ENCODE assay signal across 8 cellular contexts in genomic region chr1:20732071-20732587, GRCh38. TPM values are rescaled to one million over a fixed set of nuclear protein-coding genes. Genes with fewer than 3 reads are reported as not detected.
A peak's percentile ranks its signal among the peaks of the same experiment; 100 is the strongest.
DNase-seq lines count a peak whose midpoint lies in the region; ATAC-seq and TF ChIP-seq lines count a peak whose summit lies in the region.

No MANE protein-coding gene starts in this region.

- TF ChIP-seq CTCF in DND-41 (IDR thresholded peaks at IDR 0.05; ENCODE audit: borderline replicate concordance, extremely low read depth, low read length, poor library complexity, severe bottlenecking) (no peak), HFF-Myc (IDR thresholded peaks at IDR 0.05; ENCODE audit: low read depth, low read length, missing control alignments) (no peak)

- no peak overlapping the region for H3K9ac ChIP-seq in DND-41 (ENCODE audit: low read depth, low read length)

- H3K27me3 ChIP-seq in DND-41 (ENCODE audit: insufficient read depth, low read length, poor library complexity) (peaks cover 12% of the 10 kb centered on the region), ectodermal cell (ENCODE audit: control insufficient read depth, insufficient read depth, low read length, poor library complexity, severe bottlenecking) (peaks cover 48% of the 10 kb centered on the region)

- H3K27ac ChIP-seq in DND-41 (ENCODE audit: low read length) (no peak overlapping the region), ectodermal cell (ENCODE audit: insufficient read depth, low read depth, low read length, poor library complexity, severe bottlenecking) (no peak overlapping the region)

- H3K9me3 ChIP-seq in DND-41 (ENCODE audit: insufficient read depth, low read length, severe bottlenecking) (no peaks in the 10 kb centered on the region), ectodermal cell (ENCODE audit: control insufficient read depth, low read length) (no peaks in the 10 kb centered on the region)

- 0 out of 4 replicates have a peak overlapping the region, but pooled peaks of 1 of the 2 experiments have one; percentile 6 for H3K4me3 ChIP-seq in DND-41 (ENCODE audit: low read depth in 1 of 2, low read length in 2 of 2)
- peak overlapping the region; percentile 59 for H3K4me3 ChIP-seq in HFF-Myc (replicated peaks; ENCODE audit: low read depth, low read length)
- peak overlapping the region; percentile 43 for H3K4me3 ChIP-seq in ectodermal cell (ENCODE audit: insufficient read depth, low read depth, low read length)

- DNase-seq in DND-41 (peak; percentile 37), HFF-Myc (ENCODE audit: extremely low read depth, low read depth) (no peak), NCI-H2171 (lab: John Stamatoyannopoulos, UW) (peak; percentile 78), lung microvascular endothelial cell (ENCODE audit: low read depth in 2 of 2) (peak; percentile 51 to 64), HT-29 (ENCODE audit: low spot score) (no peak)
- peak; percentile 35 to 54 for DNase-seq in activated CD4-positive, alpha-beta T cell treated with anti-CD3 and anti-CD28 coated beads, Interleukin-2, amount 50 U/mL, for 4 hours
- peak; percentile 26 for DNase-seq in stimulated activated CD8-positive, alpha-beta memory T cell treated with anti-CD3 and anti-CD28 coated beads, Interleukin-12 subunit alpha, Interleukin-12 subunit beta, amount 100 ng/mL, for 24 hours (ENCODE audit: extremely low read depth)

- H3K4me2 ChIP-seq in DND-41 (ENCODE audit: insufficient read depth, low read length) = peak overlapping the region; percentile 44

- H3K79me2 ChIP-seq in DND-41 (ENCODE audit: insufficient read depth, low read length) = no peaks in the 10 kb centered on the region

- peaks cover 9% of the 10 kb centered on the region; the same call in 1 of the 2 replicates for H4K20me1 ChIP-seq in DND-41 (ENCODE audit: insufficient read depth, low read length)

- no peaks in the 10 kb centered on the region for H3K36me3 ChIP-seq in DND-41 (ENCODE audit: insufficient read depth, low read length)
- H3K36me3 ChIP-seq in ectodermal cell (ENCODE audit: control insufficient read depth, insufficient read depth, low read length) = no peaks in the 10 kb centered on the region

- H2AFZ ChIP-seq in DND-41 (ENCODE audit: low read depth, low read length) = no peak overlapping the region

- H3K4me1 ChIP-seq in DND-41 (ENCODE audit: insufficient read depth, low read length) (no peaks in the 10 kb centered on the region), ectodermal cell (ENCODE audit: control insufficient read depth, insufficient read depth, low read length) (peaks cover 26% of the 10 kb centered on the region)

- ATAC-seq in DND-41 (ENCODE audit: insufficient read depth, low read depth) = peak; percentile 67

- WGBS in ectodermal cell, 2 experiments = 0% methylated on average over 55 of the region's 55 CpGs

RNA-seq across cellular contexts. Expression of gene SH2D5, which starts 0.4 kb away (rescaled TPM):
- polyA plus RNA-seq in ectodermal cell (2013, experiment 1 of 4) = 8.3 TPM
- polyA plus RNA-seq in ectodermal cell (2013, experiment 2 of 4) = 6.1 TPM
- 5.3 TPM for polyA plus RNA-seq in ectodermal cell (2013, experiment 3 of 4)
- 5.7 TPM for polyA plus RNA-seq in ectodermal cell (2013, experiment 4 of 4)
- total RNA-seq in lung microvascular endothelial cell = 0.20 and 0.44 TPM in 2 replicates
- total RNA-seq in HT-29 (2014; rRNA removed; shearing (Covaris generic)) = 0.55 and 3.6 TPM in 2 replicates

RNA-seq across cellular contexts. Expression of gene KIF17, which starts 14.3 kb away (rescaled TPM):
- 6.2 TPM for polyA plus RNA-seq in ectodermal cell (2013, experiment 1 of 4)
- 6.8 TPM for polyA plus RNA-seq in ectodermal cell (2013, experiment 2 of 4)
- 9.9 TPM for polyA plus RNA-seq in ectodermal cell (2013, experiment 3 of 4)
- 10.3 TPM for polyA plus RNA-seq in ectodermal cell (2013, experiment 4 of 4)
- total RNA-seq in lung microvascular endothelial cell = 17.3 and 19.6 TPM in 2 replicates
- total RNA-seq in HT-29 (2014; rRNA removed; shearing (Covaris generic)) = not detected in 2 replicates

RNA-seq across cellular contexts. Expression of gene HP1BP3, which starts 55.0 kb away (rescaled TPM):
- 275 TPM for polyA plus RNA-seq in ectodermal cell (2013, experiment 1 of 4)
- polyA plus RNA-seq in ectodermal cell (2013, experiment 2 of 4) = 217 TPM
- 249 TPM for polyA plus RNA-seq in ectodermal cell (2013, experiment 3 of 4)
- polyA plus RNA-seq in ectodermal cell (2013, experiment 4 of 4) = 256 TPM
- total RNA-seq in lung microvascular endothelial cell = 142 and 193 TPM in 2 replicates
- 199 and 207 TPM in 2 replicates for total RNA-seq in HT-29 (2014; rRNA removed; shearing (Covaris generic))

Comparison
In these comparisons a context has a peak if more than half of its experiments do, and no peak if none do; other contexts are left out.
1. DNase-seq: peak in DND-41 (single experiment), NCI-H2171 (single experiment), activated CD4-positive, alpha-beta T cell treated with anti-CD3 and anti-CD28 coated beads, Interleukin-2, amount 50 U/mL, for 4 hours (2 of 2), lung microvascular endothelial cell (2 of 2) and stimulated activated CD8-positive, alpha-beta memory T cell treated with anti-CD3 and anti-CD28 coated beads, Interleukin-12 subunit alpha, Interleukin-12 subunit beta, amount 100 ng/mL, for 24 hours (single experiment); none in HFF-Myc (single experiment) and HT-29 (single experiment).
2. RNA of gene KIF17, which starts 14.3 kb away (total RNA-seq): 17.3 to 19.6 TPM in lung microvascular endothelial cell; not detected in HT-29; every median in the first group is over 10 times any median in the second.